15 cellular contexts compared by ENCODE assay signal in the genomic region with DNA sequence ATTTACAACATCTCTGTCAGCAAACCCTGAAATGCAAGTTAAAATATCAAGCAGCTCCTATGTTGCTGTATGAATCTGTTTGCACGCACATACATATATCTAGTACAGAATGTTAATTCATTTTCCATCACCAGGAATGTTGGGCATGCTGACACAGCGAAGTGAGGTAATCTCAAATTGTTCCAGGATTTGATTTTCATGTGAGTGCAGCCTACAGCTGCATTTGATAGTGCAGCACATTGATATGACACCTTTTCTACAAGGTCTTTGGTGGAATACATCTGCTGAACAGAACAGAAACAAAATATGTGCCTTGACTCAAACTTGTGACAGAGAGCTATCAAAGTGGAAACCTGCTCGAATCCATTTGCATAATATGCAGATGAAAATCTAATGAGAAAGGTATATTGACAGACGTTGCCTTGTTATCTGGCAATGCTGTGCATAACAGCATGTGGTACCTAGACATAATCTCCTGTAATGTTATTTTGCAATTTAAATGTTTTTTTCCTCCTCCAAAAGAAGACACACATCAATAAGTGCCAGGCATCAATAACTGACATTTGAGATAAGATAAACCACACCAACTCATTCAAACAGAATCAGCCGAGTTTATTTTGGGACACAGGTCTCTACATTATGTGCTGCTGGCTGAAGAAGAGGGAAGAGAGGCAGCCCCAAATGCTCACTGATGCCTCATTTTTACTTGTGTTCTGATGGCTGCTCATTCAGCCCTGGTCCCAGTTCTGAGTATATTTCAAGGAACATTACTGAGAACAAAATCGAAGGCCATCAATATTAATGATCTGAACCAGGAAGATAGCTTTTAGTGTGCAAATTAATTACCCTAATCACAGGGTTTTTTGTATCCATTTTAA.
DNase-seq lines count a peak whose midpoint lies in the region; ATAC-seq and TF ChIP-seq lines count a peak whose summit lies in the region.
"Had no signal": no experiment of that assay in that cellular context is flagged by ENCODE, and none has a peak within 500 bp of the region (broad histone marks: within the 10 kb centered on the region; RNA-seq: fewer than 3 reads in every experiment).

No MANE protein-coding gene starts in this region.

- H3K9ac ChIP-seq in HUES64 (ENCODE audit: low read depth, low read length) = 0 out of 2 replicates have a peak overlapping the region, but pooled peaks have one; percentile 35
- H3K9ac ChIP-seq in adipocyte (ENCODE audit: low read length) = no peak overlapping the region

- CTCF ChIA-PET in RWPE1 (lab: Yijun Ruan, JAX) = no interaction called here

- H3K9me3 Mint-ChIP-seq in glutamatergic neuron (ENCODE audit: unreplicated experiment) = peaks cover 4% of the 10 kb centered on the region

- H3K27ac ChIP-seq in HUES64 (ENCODE audit: low read depth, low read length) = peak overlapping the region; percentile 89
- no peak overlapping the region for H3K27ac ChIP-seq in RWPE1
- no peak overlapping the region for H3K27ac ChIP-seq in body of pancreas
- H3K27ac ChIP-seq: left lung had no signal

- intact Hi-C loops in body of pancreas (cut with DNase I) = no loop called here

- TF ChIP-seq CTCF in glutamatergic neuron (IDR thresholded peaks at IDR 0.05; ENCODE audit: partially characterized antibody, unreplicated experiment) (no peak), RWPE1 (conservative IDR thresholded peaks at IDR 0.05; ENCODE audit: low read depth) (no peak), body of pancreas (IDR thresholded peaks at IDR 0.05) (no peak)

- H3K9me3 ChIP-seq in HUES64 (ENCODE audit: insufficient read depth, low read depth, low read length) (no peaks in the 10 kb centered on the region), adipocyte (ENCODE audit: control insufficient read depth, low read length) (peaks cover 3% of the 10 kb centered on the region), body of pancreas (no peaks in the 10 kb centered on the region)

- H3K36me3 Mint-ChIP-seq in glutamatergic neuron (ENCODE audit: unreplicated experiment) = peaks cover 9% of the 10 kb centered on the region

- H3K4me1 Mint-ChIP-seq in glutamatergic neuron (ENCODE audit: low read depth, unreplicated experiment) = peaks cover 28% of the 10 kb centered on the region
- H3K4me1 Mint-ChIP-seq: activated CD4-positive, alpha-beta T cell treated with anti-CD3 and anti-CD28 coated beads, Interleukin-2, amount 10 ng/mL, durations not matched to agents 24 days and 14 days had no signal

- peak overlapping the region; percentile 5 for H3K27ac Mint-ChIP-seq in glutamatergic neuron (ENCODE audit: unreplicated experiment)
- H3K27ac Mint-ChIP-seq: activated CD4-positive, alpha-beta T cell treated with anti-CD3 and anti-CD28 coated beads, Interleukin-2, amount 10 ng/mL, durations not matched to agents 24 days and 14 days had no signal

- POLR2A ChIA-PET in RWPE1 (lab: Yijun Ruan, JAX; ENCODE audit: low non-redundant PET) = no interaction called here

- no peak for TF ChIP-seq POLR2A in body of pancreas (IDR thresholded peaks at IDR 0.05)

- no peak overlapping the region for H3K4me3 Mint-ChIP-seq in glutamatergic neuron (ENCODE audit: unreplicated experiment)
- H3K4me3 Mint-ChIP-seq: activated CD4-positive, alpha-beta T cell treated with anti-CD3 and anti-CD28 coated beads, Interleukin-2, amount 10 ng/mL, durations not matched to agents 24 days and 14 days had no signal

- no peaks in the 10 kb centered on the region for H3K27me3 ChIP-seq in HUES64 (ENCODE audit: insufficient read depth, low read length)
- H3K27me3 ChIP-seq in adipocyte (replicated peaks; ENCODE audit: control insufficient read depth, insufficient read depth, low read length) = no peaks in the 10 kb centered on the region
- no peaks in the 10 kb centered on the region for H3K27me3 ChIP-seq in body of pancreas
- H3K27me3 ChIP-seq: left lung had no signal

- H3K27me3 Mint-ChIP-seq in glutamatergic neuron (ENCODE audit: unreplicated experiment) = no peaks in the 10 kb centered on the region
- H3K27me3 Mint-ChIP-seq: activated CD4-positive, alpha-beta T cell treated with anti-CD3 and anti-CD28 coated beads, Interleukin-2, amount 10 ng/mL, durations not matched to agents 24 days and 14 days had no signal

- H3K36me3 ChIP-seq in HUES64 (ENCODE audit: insufficient read depth, low read length) = no peaks in the 10 kb centered on the region
- H3K36me3 ChIP-seq in adipocyte (ENCODE audit: control insufficient read depth, insufficient read depth, low read length, severe bottlenecking) = no peaks in the 10 kb centered on the region
- no peaks in the 10 kb centered on the region for H3K36me3 ChIP-seq in body of pancreas (replicated peaks in 1 of 2; ENCODE audit: insufficient read depth in 1 of 2, low read depth in 2 of 2)
- H3K36me3 ChIP-seq: left lung had no signal

- 47% methylated on average over 6 of the region's 6 CpGs for WGBS in HUES64
- 47 to 49% methylated on average over 6 of the region's 6 CpGs for WGBS in body of pancreas, 2 donors

- ATAC-seq in body of pancreas = no peak
- ATAC-seq in HG02938 (IDR thresholded peaks at IDR 0.05; ENCODE audit: unreplicated experiment) = no peak
- ATAC-seq: HepG2, left lung had no signal

- H3K4me3 ChIP-seq in HUES64 (ENCODE audit: low read length) = no peak overlapping the region
- H3K4me3 ChIP-seq in adipocyte (ENCODE audit: low read length) = no peak overlapping the region
- H3K4me3 ChIP-seq in body of pancreas = no peak overlapping the region
- H3K4me3 ChIP-seq: left lung had no signal

- H3K4me1 ChIP-seq in HUES64 (ENCODE audit: insufficient read depth, low read length) = peaks cover 52% of the 10 kb centered on the region
- no peaks in the 10 kb centered on the region for H3K4me1 ChIP-seq in adipocyte (ENCODE audit: control insufficient read depth, insufficient read depth, low read length)
- H3K4me1 ChIP-seq in body of pancreas = no peaks in the 10 kb centered on the region
- H3K4me1 ChIP-seq: left lung had no signal

- peak; percentile 16 for DNase-seq in adipocyte (ENCODE audit: low read depth)
- DNase-seq in glutamatergic neuron = no peak
- peak; percentile 69 for DNase-seq in pons (ENCODE audit: low spot score)
- no peak for DNase-seq in RWPE1 (ENCODE audit: low spot score)
- no peak for DNase-seq in body of pancreas
- DNase-seq: activated CD4-positive, alpha-beta T cell treated with anti-CD3 and anti-CD28 coated beads, Interleukin-2, amount 10 ng/mL, durations not matched to agents 24 days and 14 days; activated CD8-positive, alpha-beta memory T cell treated with anti-CD3 and anti-CD28 coated beads, Interleukin-2, amount 50 U/mL, for 48 hours; activated naive CD4-positive, alpha-beta T cell; Caco-2; left lung; NCI-H187; NCI-H510A treated with DMSO at 0.1 percent for 48 hours had no signal

Comparison
In these comparisons a context has a peak if more than half of its experiments do, and no peak if none do; other contexts are left out.
1. DNase-seq: peak in adipocyte (single experiment) and pons (single experiment); none in glutamatergic neuron (single experiment), RWPE1 (single experiment) and body of pancreas (0 of 4).